In the genomic region with DNA sequence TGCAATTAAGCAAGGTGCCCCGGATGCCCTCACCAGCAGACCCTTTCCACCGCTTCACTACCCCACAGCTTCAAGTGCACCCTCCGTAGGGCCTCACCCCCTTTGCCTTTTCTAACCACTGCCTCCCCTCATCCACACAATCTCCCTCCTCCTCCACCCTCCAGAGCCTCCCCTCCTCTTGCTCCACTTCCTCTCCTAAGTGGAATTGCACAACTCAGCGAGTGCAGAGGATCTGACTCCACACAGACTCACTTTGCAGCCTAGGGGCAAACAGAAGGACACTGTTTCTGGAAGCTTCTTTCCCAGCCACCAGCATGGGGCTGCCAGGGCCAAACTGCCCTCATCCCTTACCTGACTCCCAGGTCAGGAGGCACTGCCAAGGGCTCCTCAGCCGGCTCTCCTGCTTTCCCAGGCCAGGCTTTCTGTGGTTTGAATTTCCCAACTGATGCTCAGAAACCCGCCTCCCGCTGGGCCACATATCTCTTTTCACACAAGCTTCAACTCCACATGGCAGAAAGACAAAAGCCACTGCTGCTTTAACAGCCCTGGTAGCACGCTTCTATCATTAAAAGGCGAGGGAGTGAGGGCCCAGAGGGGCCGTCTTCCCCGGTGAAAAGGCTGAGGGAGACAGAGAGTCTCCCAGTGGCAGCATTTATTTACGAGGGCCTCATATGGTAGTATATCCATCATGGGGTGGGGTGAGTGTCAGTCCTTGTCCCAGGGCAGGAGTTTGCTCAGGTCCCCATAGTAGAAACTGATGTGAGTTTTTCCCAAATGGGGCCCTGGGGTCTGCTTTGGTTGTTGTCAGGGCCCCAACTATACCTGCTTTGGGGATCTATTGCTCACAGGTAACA, we compare ENCODE assay signal across 8 cellular contexts.
DNase-seq lines count a peak whose midpoint lies in the region; ATAC-seq lines count a peak whose summit lies in the region.

No MANE protein-coding gene starts in this region.

- H3K27me3 ChIP-seq in naive thymus-derived CD4-positive, alpha-beta T cell (ENCODE audit: control insufficient read depth in 2 of 2, insufficient read depth in 2 of 2, low read length in 2 of 2), result no peaks in the 10 kb centered on the region

- POLR2A ChIA-PET in naive thymus-derived CD4-positive, alpha-beta T cell (lab: Charles Lee), result interaction anchor here (0.7 to 1.8 kb wide), 4 partner anchors 12 to 24 kb away, joined by 3 to 8 read pairs (median 4); no protein-coding TSS in a partner anchor

- intact Hi-C loops in dendritic cell treated with granulocyte-macrophage colony-stimulating factor and Interleukin-4, amounts not matched to agents 40 ng/mL and 50 ng/mL, for 4 days (cut with micrococcal nuclease), result loop anchor here (5.0 kb wide), 1 partner anchor 33 kb away; no protein-coding TSS in a partner anchor
- intact Hi-C loops in naive thymus-derived CD4-positive, alpha-beta T cell (cut with micrococcal nuclease), result loop anchor here in 1 of 2 donors (5.0 kb wide), 1 partner anchor 33 kb away; no protein-coding TSS in a partner anchor

- no peak overlapping the region for H3K4me3 Mint-ChIP-seq in dendritic cell treated with granulocyte-macrophage colony-stimulating factor and Interleukin-4, amounts not matched to agents 40 ng/mL and 50 ng/mL, for 4 days
- no peak overlapping the region for H3K4me3 Mint-ChIP-seq in naive thymus-derived CD4-positive, alpha-beta T cell

- H3K4me1 ChIP-seq in naive thymus-derived CD4-positive, alpha-beta T cell (ENCODE audit: control insufficient read depth in 2 of 2, insufficient read depth in 2 of 2, low read length in 2 of 2), result peaks cover 0 to 13% of the 10 kb centered on the region in 2 donors

- peak; percentile 79 for DNase-seq in CD1c-positive myeloid dendritic cell (ENCODE audit: extremely low spot score)
- peak; percentile 81 for DNase-seq in NCI-H2107 treated with DMSO at 0.1 percent for 48 hours (lab: John Stamatoyannopoulos, UW; ENCODE audit: unreplicated experiment)
- DNase-seq in naive thymus-derived CD4-positive, alpha-beta T cell, result no peak
- no peak for DNase-seq in stimulated activated CD4-positive, alpha-beta T cell treated with anti-CD3 and anti-CD28 coated beads, Interleukin-2, amount 100 ng/mL, for 48 hours
- DNase-seq in T-helper 2 cell, result no peak

- H3K9me3 ChIP-seq in naive thymus-derived CD4-positive, alpha-beta T cell (ENCODE audit: control insufficient read depth in 2 of 3, low read length in 3 of 3), result no peaks in the 10 kb centered on the region

- H3K27me3 Mint-ChIP-seq in dendritic cell treated with granulocyte-macrophage colony-stimulating factor and Interleukin-4, amounts not matched to agents 40 ng/mL and 50 ng/mL, for 4 days, result peaks cover 1% of the 10 kb centered on the region
- peaks cover 0 to 11% (median 0%) of the 10 kb centered on the region in 5 donors for H3K27me3 Mint-ChIP-seq in naive thymus-derived CD4-positive, alpha-beta T cell

- H3K36me3 Mint-ChIP-seq in dendritic cell treated with granulocyte-macrophage colony-stimulating factor and Interleukin-4, amounts not matched to agents 40 ng/mL and 50 ng/mL, for 4 days (ENCODE audit: low read depth), result peaks cover 13% of the 10 kb centered on the region
- no peaks in the 10 kb centered on the region for H3K36me3 Mint-ChIP-seq in naive thymus-derived CD4-positive, alpha-beta T cell

- no peak overlapping the region for H3K4me3 ChIP-seq in naive thymus-derived CD4-positive, alpha-beta T cell (ENCODE audit: low read length)

- no peaks in the 10 kb centered on the region for H3K9me3 Mint-ChIP-seq in dendritic cell treated with granulocyte-macrophage colony-stimulating factor and Interleukin-4, amounts not matched to agents 40 ng/mL and 50 ng/mL, for 4 days
- H3K9me3 Mint-ChIP-seq in naive thymus-derived CD4-positive, alpha-beta T cell, result no peaks in the 10 kb centered on the region

- CTCF ChIA-PET in naive thymus-derived CD4-positive, alpha-beta T cell (lab: Charles Lee), result no interaction called here

- ATAC-seq in naive thymus-derived CD4-positive, alpha-beta T cell, result peak; percentile 74
- ATAC-seq in GM19452 (IDR thresholded peaks at IDR 0.05; ENCODE audit: unreplicated experiment) (no peak), HG02870 (IDR thresholded peaks at IDR 0.05; ENCODE audit: unreplicated experiment) (no peak)

- no peaks in the 10 kb centered on the region for H3K36me3 ChIP-seq in naive thymus-derived CD4-positive, alpha-beta T cell (ENCODE audit: control insufficient read depth in 2 of 3, insufficient read depth in 3 of 3, low read length in 3 of 3)

- H3K27ac ChIP-seq in naive thymus-derived CD4-positive, alpha-beta T cell (ENCODE audit: low read depth, low read length), result no peak overlapping the region

- peak overlapping the region; percentile 67 for H3K27ac Mint-ChIP-seq in dendritic cell treated with granulocyte-macrophage colony-stimulating factor and Interleukin-4, amounts not matched to agents 40 ng/mL and 50 ng/mL, for 4 days
- H3K27ac Mint-ChIP-seq in naive thymus-derived CD4-positive, alpha-beta T cell, result peak overlapping the region in 2 of 9 donors; percentile 30 to 47

- peaks cover 63% of the 10 kb centered on the region for H3K4me1 Mint-ChIP-seq in dendritic cell treated with granulocyte-macrophage colony-stimulating factor and Interleukin-4, amounts not matched to agents 40 ng/mL and 50 ng/mL, for 4 days (ENCODE audit: low read depth)
- peaks cover 8 to 20% (median 15%) of the 10 kb centered on the region in 7 donors for H3K4me1 Mint-ChIP-seq in naive thymus-derived CD4-positive, alpha-beta T cell

Comparison
In these comparisons a context has a peak if more than half of its experiments do, and no peak if none do; other contexts are left out.
1. DNase-seq: peak in CD1c-positive myeloid dendritic cell (single experiment) and NCI-H2107 treated with DMSO at 0.1 percent for 48 hours (single experiment); none in naive thymus-derived CD4-positive, alpha-beta T cell (0 of 9), stimulated activated CD4-positive, alpha-beta T cell treated with anti-CD3 and anti-CD28 coated beads, Interleukin-2, amount 100 ng/mL, for 48 hours (0 of 2) and T-helper 2 cell (0 of 5).